Comparison of ENCODE assay signal across 8 cellular contexts in the genomic region with DNA sequence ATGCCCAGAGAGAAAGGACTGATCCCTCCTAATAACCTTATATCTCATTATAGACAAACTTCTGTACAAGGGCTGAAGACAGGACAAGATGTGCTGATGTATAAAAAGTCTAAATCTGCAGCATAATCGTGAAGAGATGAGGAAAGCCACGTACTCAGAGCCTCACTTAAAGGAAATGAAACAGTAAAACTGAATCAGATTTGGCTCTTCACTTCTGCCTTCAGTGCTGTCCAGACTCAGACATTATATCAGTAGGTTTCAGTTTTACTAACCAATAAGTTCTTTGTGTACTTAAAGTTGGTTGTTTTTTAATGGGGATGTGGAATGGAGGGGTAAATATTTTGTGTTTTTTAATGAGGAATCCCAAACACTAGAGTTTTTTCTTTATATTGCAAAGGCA. TPM values are rescaled to one million over a fixed set of nuclear protein-coding genes. Genes with fewer than 3 reads are reported as not detected.
DNase-seq lines count a peak whose midpoint lies in the region; ATAC-seq and TF ChIP-seq lines count a peak whose summit lies in the region.

No MANE protein-coding gene starts in this region.

- H3K4me3 Mint-ChIP-seq in activated CD8-positive, alpha-beta T cell treated with anti-CD3 and anti-CD28 coated beads for 36 hours = no peak overlapping the region
- no peak overlapping the region for H3K4me3 Mint-ChIP-seq in naive thymus-derived CD8-positive, alpha-beta T cell

- peak; percentile 81 to 85 for ATAC-seq in activated CD4-positive, CD25-positive, alpha-beta regulatory T cell treated with anti-CD3 and anti-CD28 coated beads, Interleukin-2, amount 50 U/mL, for 24 hours
- ATAC-seq in HG03045 (IDR thresholded peaks at IDR 0.05; ENCODE audit: unreplicated experiment) (peak; percentile 95), left colon (no peak)
- peak; percentile 79 for ATAC-seq in activated CD8-positive, alpha-beta T cell treated with anti-CD3 and anti-CD28 coated beads for 36 hours
- ATAC-seq in naive thymus-derived CD8-positive, alpha-beta T cell = peak; percentile 30 to 33

- TF ChIP-seq CTCF in activated CD8-positive, alpha-beta T cell treated with anti-CD3 and anti-CD28 coated beads for 36 hours (IDR thresholded peaks at IDR 0.05) = no peak

- H3K27ac Mint-ChIP-seq in activated CD8-positive, alpha-beta T cell treated with anti-CD3 and anti-CD28 coated beads for 36 hours = peak overlapping the region; percentile 71
- peak overlapping the region in 1 of 10 donors; percentile 27 for H3K27ac Mint-ChIP-seq in naive thymus-derived CD8-positive, alpha-beta T cell

- H3K4me1 Mint-ChIP-seq in activated CD8-positive, alpha-beta T cell treated with anti-CD3 and anti-CD28 coated beads for 36 hours (ENCODE audit: low read depth) = peaks cover 31% of the 10 kb centered on the region
- peaks cover 5 to 17% (median 13%) of the 10 kb centered on the region in 4 donors for H3K4me1 Mint-ChIP-seq in naive thymus-derived CD8-positive, alpha-beta T cell

- no peaks in the 10 kb centered on the region for H3K27me3 Mint-ChIP-seq in activated CD8-positive, alpha-beta T cell treated with anti-CD3 and anti-CD28 coated beads for 36 hours
- peaks cover 0 to 10% (median 0%) of the 10 kb centered on the region in 5 donors for H3K27me3 Mint-ChIP-seq in naive thymus-derived CD8-positive, alpha-beta T cell

- no peaks in the 10 kb centered on the region for H3K36me3 Mint-ChIP-seq in activated CD8-positive, alpha-beta T cell treated with anti-CD3 and anti-CD28 coated beads for 36 hours (ENCODE audit: low read depth)
- H3K36me3 Mint-ChIP-seq in naive thymus-derived CD8-positive, alpha-beta T cell = no peaks in the 10 kb centered on the region

- intact Hi-C loops in activated CD8-positive, alpha-beta T cell treated with anti-CD3 and anti-CD28 coated beads for 36 hours (cut with micrococcal nuclease) = no loop called here
- intact Hi-C loops in left colon (cut with DNase I, micrococcal nuclease) = no loop called here

- POLR2A ChIA-PET in activated CD8-positive, alpha-beta T cell treated with anti-CD3 and anti-CD28 coated beads for 36 hours (lab: Charles Lee) = interaction anchor here (1.0 kb wide), 1 partner anchor 49 kb away, joined by 3 read pairs; no protein-coding TSS in a partner anchor
- POLR2A ChIA-PET in naive thymus-derived CD8-positive, alpha-beta T cell (lab: Charles Lee) = no interaction called here

- CTCF ChIA-PET in activated CD8-positive, alpha-beta T cell treated with anti-CD3 and anti-CD28 coated beads for 36 hours (lab: Charles Lee) = interaction anchor here (1.1 kb wide), 1 partner anchor 11 kb away, joined by 3 read pairs; no protein-coding TSS in a partner anchor

- H3K9me3 Mint-ChIP-seq in activated CD8-positive, alpha-beta T cell treated with anti-CD3 and anti-CD28 coated beads for 36 hours = peaks cover 1% of the 10 kb centered on the region
- peaks cover 0 to 6% (median 0%) of the 10 kb centered on the region in 9 donors for H3K9me3 Mint-ChIP-seq in naive thymus-derived CD8-positive, alpha-beta T cell

- no peak for DNase-seq in activated CD4-positive, CD25-positive, alpha-beta regulatory T cell (lab: John Stamatoyannopoulos, UW)
- no peak for DNase-seq in activated CD8-positive, alpha-beta T cell treated with anti-CD3 and anti-CD28 coated beads for 36 hours
- no peak for DNase-seq in naive thymus-derived CD8-positive, alpha-beta T cell
- DNase-seq in NCI-H1436 treated with DMSO at 0.1 percent for 48 hours (lab: John Stamatoyannopoulos, UW) (no peak), occipital lobe (lab: John Stamatoyannopoulos, UW) (no peak), left colon (no peak)

RNA-seq across cellular contexts. Expression of gene RGS1, which starts 45.3 kb away (rescaled TPM):
- total RNA-seq in activated CD8-positive, alpha-beta T cell treated with anti-CD3 and anti-CD28 coated beads for 36 hours = 10 to 100 TPM; 27.5 to 29.4 TPM
- 1 to 10 TPM in 1 of 2 experiments, under 1 TPM in 1; 0.58 to 1.7 TPM for total RNA-seq in naive thymus-derived CD8-positive, alpha-beta T cell
- polyA plus RNA-seq in naive thymus-derived CD8-positive, alpha-beta T cell = 10 to 100 TPM in 1 of 3 donors, 1 to 10 TPM in 2; 3.9 to 37.6 (median 4.8) TPM
- total RNA-seq in occipital lobe = 18.1 TPM
- 10 to 100 TPM; 11.0 to 27.1 TPM for total RNA-seq in left colon
